In genomic region chr11:108891143-108891542, GRCh38 we compare ENCODE assay signal across 18 cellular contexts.
"Had no signal": no experiment of that assay in that cellular context is flagged by ENCODE, and none has a peak within 500 bp of the region (broad histone marks: within the 10 kb centered on the region; RNA-seq: fewer than 3 reads in every experiment).

No MANE protein-coding gene starts in this region.

- H3K4me1 ChIP-seq: ascending aorta, body of pancreas had no signal

- H3K9me3 ChIP-seq: ascending aorta, body of pancreas had no signal

- H3K27me3 ChIP-seq: ascending aorta, body of pancreas had no signal

- H3K4me3 ChIP-seq: ascending aorta, body of pancreas, SK-N-MC had no signal

- DNase-seq: activated CD4-positive, alpha-beta memory T cell treated with anti-CD3 and anti-CD28 coated beads, Interleukin-2, amount 10 ng/mL, durations not matched to agents 7 days and 5 days; activated CD4-positive, alpha-beta T cell treated with anti-CD3 and anti-CD28 coated beads for 36 hours; activated CD4-positive, alpha-beta T cell treated with anti-CD3 and anti-CD28 coated beads, Interleukin-2, amount 50 U/mL, for 1 hour; activated CD4-positive, CD25-positive, alpha-beta regulatory T cell; activated T-cell treated with anti-CD3 and anti-CD28 coated beads, Interleukin-2, amount 50 U/mL, for 72 hours; amniotic stem cell; body of pancreas; NCI-H1092; NCI-H1930; NCI-H226; NCI-H82; SIG-M5; T-cell; T-helper 2 cell; T1000 had no signal

- H3K27ac ChIP-seq: ascending aorta, body of pancreas, KMS-11, SK-N-MC had no signal

- ATAC-seq: activated CD4-positive, alpha-beta T cell treated with anti-CD3 and anti-CD28 coated beads for 36 hours; activated T-cell treated with anti-CD3 and anti-CD28 coated beads, Interleukin-2, amount 50 U/mL, for 72 hours; body of pancreas; T-cell had no signal

- H3K36me3 ChIP-seq: ascending aorta had no signal
